Comparison of ENCODE assay signal across 1 cellular context in genomic region chr6:36933102-36933501, GRCh38.
TF ChIP-seq lines count a peak whose summit lies in the region.

No MANE protein-coding gene starts in this region.

TF ChIP-seq in IMR-90, 13 proteins besides CTCF, POLR2A, EP300 and RAD21:
- TF ChIP-seq ELK1 (IDR thresholded peaks at IDR 0.05; ENCODE audit: borderline replicate concordance, low read depth, low read length) = no peak
- no peak for TF ChIP-seq USF2 (IDR thresholded peaks at IDR 0.05; ENCODE audit: low read depth, low read length)
- TF ChIP-seq NFE2L2 (IDR thresholded peaks at IDR 0.05; ENCODE audit: low read depth, low read length) = no peak
- TF ChIP-seq BHLHE40 (IDR thresholded peaks at IDR 0.05; ENCODE audit: low read depth, low read length) = no peak
- no peak for TF ChIP-seq RFX5 (IDR thresholded peaks at IDR 0.05; ENCODE audit: low read depth, low read length)
- TF ChIP-seq MXI1 (IDR thresholded peaks at IDR 0.05; ENCODE audit: borderline replicate concordance, low read depth, low read length) = no peak
- TF ChIP-seq MAZ (IDR thresholded peaks at IDR 0.05; ENCODE audit: borderline replicate concordance, low read depth, low read length) = no peak
- no peak for TF ChIP-seq RCOR1 (IDR thresholded peaks at IDR 0.05; ENCODE audit: insufficient replicate concordance, low read length)
- TF ChIP-seq CHD1 (IDR thresholded peaks at IDR 0.05; ENCODE audit: low read depth, low read length) = no peak
- no peak for TF ChIP-seq FOS (IDR thresholded peaks at IDR 0.05; ENCODE audit: low read depth, low read length)
- TF ChIP-seq MAFK (IDR thresholded peaks at IDR 0.05; ENCODE audit: low read depth, low read length) = no peak
- TF ChIP-seq SMC3 (IDR thresholded peaks at IDR 0.05; ENCODE audit: low read depth, low read length) = no peak
- no peak for TF ChIP-seq CEBPB (IDR thresholded peaks at IDR 0.05; ENCODE audit: low read depth, low read length)
